1 cellular context compared by ENCODE assay signal in genomic region chr7:157402911-157403534, GRCh38.
TF ChIP-seq lines count a peak whose summit lies in the region.

No MANE protein-coding gene starts in this region.

TF ChIP-seq in K562, 482 proteins besides CTCF, POLR2A, EP300 and RAD21 (continued from another document and continues in another):
- no peak; the same call in 1 of the 2 replicates for TF ChIP-seq ETS1 (conservative IDR thresholded peaks at IDR 0.05; ENCODE audit: control insufficient read depth, low read depth, low read length)
- TF ChIP-seq NR2C1 (IDR thresholded peaks at IDR 0.05), result no peak; the same call in 1 of the 2 replicates
- TF ChIP-seq NR2C1 (tag; IDR thresholded peaks at IDR 0.05), result no peak
- no peak for TF ChIP-seq E2F1 (CRISPR knock-in tag; IDR thresholded peaks at IDR 0.05)
- TF ChIP-seq EZH2 (IDR thresholded peaks at IDR 0.05; ENCODE audit: borderline replicate concordance, low read depth, low read length), result no peak
- TF ChIP-seq ATF3 (IDR thresholded peaks at IDR 0.05), result no peak
- no peak for TF ChIP-seq ATF3 (CRISPR knock-in tag; conservative IDR thresholded peaks at IDR 0.05)
- 0 out of 4 replicates have a peak, but pooled peaks of 1 of the 2 experiments have one; percentile 45 for TF ChIP-seq ZNF639 (CRISPR knock-in tag; conservative IDR thresholded peaks at IDR 0.05 in 1 of 2, IDR thresholded peaks at IDR 0.05 in 1 of 2)
- no peak for TF ChIP-seq ZBED1 (IDR thresholded peaks at IDR 0.05)
- TF ChIP-seq FOXM1 (IDR thresholded peaks at IDR 0.05; ENCODE audit: low read depth), result no peak; the same call in 1 of the 2 replicates
- no peak for TF ChIP-seq FOXM1 (CRISPR knock-in tag; IDR thresholded peaks at IDR 0.05; ENCODE audit: low read depth)
- TF ChIP-seq TCF3 (CRISPR knock-in tag; IDR thresholded peaks at IDR 0.05), result peak; percentile 89
- TF ChIP-seq MYC (IDR thresholded peaks at IDR 0.05; ENCODE audit: low read depth, low read length), result peak; percentile 83
- TF ChIP-seq MYC (CRISPR knock-in tag; IDR thresholded peaks at IDR 0.05; ENCODE audit: borderline replicate concordance, low read depth), result no peak
- TF ChIP-seq E2F4 (CRISPR knock-in tag; IDR thresholded peaks at IDR 0.05; ENCODE audit: low read depth), result no peak
- TF ChIP-seq MLLT1 (IDR thresholded peaks at IDR 0.05), result 0 out of 4 replicates have a peak, but pooled peaks of 1 of the 2 experiments have one; percentile 8
- TF ChIP-seq ZNF586 (CRISPR knock-in tag; conservative IDR thresholded peaks at IDR 0.05), result no peak
- TF ChIP-seq STAT6 (CRISPR knock-in tag; IDR thresholded peaks at IDR 0.05), result 0 out of 2 replicates have a peak, but pooled peaks have one; percentile 28
- 0 out of 2 replicates have a peak, but pooled peaks have one; percentile 11 for TF ChIP-seq KLF13 (tag; IDR thresholded peaks at IDR 0.05; ENCODE audit: borderline replicate concordance, low read depth)
- no peak for TF ChIP-seq ZNF184 (CRISPR knock-in tag; IDR thresholded peaks at IDR 0.05)
- TF ChIP-seq ZNF384 (IDR thresholded peaks at IDR 0.05; ENCODE audit: low read depth, low read length), result no peak
- TF ChIP-seq FOXJ3 (CRISPR knock-in tag; IDR thresholded peaks at IDR 0.05), result no peak
- TF ChIP-seq MBD2 (IDR thresholded peaks at IDR 0.05; ENCODE audit: borderline replicate concordance, low read depth), result no peak
- TF ChIP-seq YBX1 (IDR thresholded peaks at IDR 0.05), result no peak
- TF ChIP-seq BRF2 (IDR thresholded peaks at IDR 0.05; ENCODE audit: borderline replicate concordance, insufficient read depth, insufficient read length), result no peak
- TF ChIP-seq ARNT (IDR thresholded peaks at IDR 0.05), result no peak; a peak in 1 of 4 replicates
- TF ChIP-seq HBP1 (CRISPR knock-in tag; IDR thresholded peaks at IDR 0.05), result no peak
- no peak for TF ChIP-seq ZNF407 (IDR thresholded peaks at IDR 0.05; ENCODE audit: low read depth)
- no peak for TF ChIP-seq ASH1L (IDR thresholded peaks at IDR 0.05; ENCODE audit: borderline replicate concordance, low read depth, partially characterized antibody)
- no peak for TF ChIP-seq CHAMP1 (IDR thresholded peaks at IDR 0.05)
- no peak for TF ChIP-seq KLF10 (CRISPR knock-in tag; IDR thresholded peaks at IDR 0.05)
- no peak for TF ChIP-seq ZSCAN32 (CRISPR knock-in tag; IDR thresholded peaks at IDR 0.05)
